Comparison of ENCODE assay signal across 7 cellular contexts in genomic region chr14:106592115-106592852, GRCh38.
DNase-seq lines count a peak whose midpoint lies in the region; TF ChIP-seq lines count a peak whose summit lies in the region.
"Not testable (repeated sequence)": the region's sequence is repeated elsewhere in the genome, so short reads cannot be mapped to it uniquely, and the experiment has no call there.

No MANE protein-coding gene starts in this region.

- DNase-seq in LNCaP clone FGC (ENCODE audit: low read depth) = not testable (repeated sequence)
- peak; percentile 57 for DNase-seq in T-helper 2 cell treated with Interferon-gamma antibody and Interleukin-4, amounts not matched to agents 5 μg/mL and 100 μg/mL, for 36 hours (ENCODE audit: low spot score)
- peak; percentile 12 to 32 for DNase-seq in activated CD8-positive, alpha-beta memory T cell treated with anti-CD3 and anti-CD28 coated beads for 4 hours (ENCODE audit: low read depth in 2 of 2)
- DNase-seq in activated gamma-delta T cell treated with Interleukin-2 at 50 U/mL for 16 hours = peak; percentile 62
- peak; percentile 82 for DNase-seq in spleen
- DNase-seq in stimulated activated CD8-positive, alpha-beta memory T cell treated with anti-CD3 and anti-CD28 coated beads, Interleukin-12 subunit alpha, Interleukin-12 subunit beta, amount 100 ng/mL, for 24 hours (ENCODE audit: extremely low read depth) = peak; percentile 47

- H3K36me3 Mint-ChIP-seq in T-helper 2 cell treated with Interferon-gamma antibody and Interleukin-4, amounts not matched to agents 5 μg/mL and 100 μg/mL, for 36 hours (ENCODE audit: low read depth) = not testable (repeated sequence)

- not testable (repeated sequence) for H3K4me3 Mint-ChIP-seq in T-helper 2 cell treated with Interferon-gamma antibody and Interleukin-4, amounts not matched to agents 5 μg/mL and 100 μg/mL, for 36 hours

- peak overlapping the region; percentile 95 for H3K27ac ChIP-seq in DOHH2 (ENCODE audit: low read depth, low read length)
- peak overlapping the region in 1 of 8 donors; percentile 11 for H3K27ac ChIP-seq in spleen

- H3K27me3 Mint-ChIP-seq in T-helper 2 cell treated with Interferon-gamma antibody and Interleukin-4, amounts not matched to agents 5 μg/mL and 100 μg/mL, for 36 hours (ENCODE audit: low read depth) = peaks cover 29% of the 10 kb centered on the region

- intact Hi-C loops in spleen (cut with DNase I; ENCODE audit: low total_unique reads) = not testable (repeated sequence)

- H3K4me1 ChIP-seq in DOHH2 (ENCODE audit: control insufficient read depth, low read length) (peaks cover 74% of the 10 kb centered on the region), spleen (peaks cover 0 to 17% (median 1%) of the 10 kb centered on the region in 6 donors)

- not testable (repeated sequence) for H3K9me3 Mint-ChIP-seq in T-helper 2 cell treated with Interferon-gamma antibody and Interleukin-4, amounts not matched to agents 5 μg/mL and 100 μg/mL, for 36 hours

- H3K9me2 ChIP-seq in DOHH2 (replicated peaks; ENCODE audit: control insufficient read depth, low read length) = not testable (repeated sequence)

- peak overlapping the region; percentile 57 for H3K4me3 ChIP-seq in DOHH2 (ENCODE audit: low read length)
- H3K4me3 ChIP-seq in LNCaP clone FGC (ENCODE audit: low read depth, low read length) = not testable (repeated sequence)
- peak overlapping the region in 1 of 8 donors; percentile 30 for H3K4me3 ChIP-seq in spleen

- not testable (repeated sequence) for H3K27me3 ChIP-seq in DOHH2 (ENCODE audit: control insufficient read depth, low read length); spleen (replicated peaks in 1 of 7)

- not testable (repeated sequence) for H3K9me3 ChIP-seq in DOHH2 (ENCODE audit: control insufficient read depth, insufficient read depth, low read length); spleen

- TF ChIP-seq POLR2A in spleen (IDR thresholded peaks at IDR 0.05) = not testable (repeated sequence)

- H3K79me2 ChIP-seq in DOHH2 (ENCODE audit: control insufficient read depth, low read length) = not testable (repeated sequence)

- not testable (repeated sequence) for H3K36me3 ChIP-seq in DOHH2 (ENCODE audit: control insufficient read depth, low read length); spleen

- peak; percentile 59 for TF ChIP-seq CTCF in DOHH2 (IDR thresholded peaks at IDR 0.05; ENCODE audit: low read depth, low read length, poor library complexity, severe bottlenecking)
- 0 out of 2 replicates have a peak, but pooled peaks have one; percentile 18 for TF ChIP-seq CTCF in LNCaP clone FGC (IDR thresholded peaks at IDR 0.05; ENCODE audit: control insufficient read depth, extremely low read depth, insufficient read depth)
- TF ChIP-seq CTCF in spleen (IDR thresholded peaks at IDR 0.05 in 8 of 11, conservative IDR thresholded peaks at IDR 0.05 in 3 of 11) = peak in 5 of 11 experiments; percentile 44 to 58 (median 52)

- not testable (repeated sequence) for H4K20me1 ChIP-seq in DOHH2 (ENCODE audit: control insufficient read depth, insufficient read depth, low read depth, low read length)

- not testable (repeated sequence) for H3K4me1 Mint-ChIP-seq in T-helper 2 cell treated with Interferon-gamma antibody and Interleukin-4, amounts not matched to agents 5 μg/mL and 100 μg/mL, for 36 hours (ENCODE audit: low read depth)

- not testable (repeated sequence) for H3K27ac Mint-ChIP-seq in T-helper 2 cell treated with Interferon-gamma antibody and Interleukin-4, amounts not matched to agents 5 μg/mL and 100 μg/mL, for 36 hours

- 39 to 53% (median 43%) methylated on average over 11 to 24 of the region's 24 CpGs for WGBS in spleen, 5 donors

- peak overlapping the region; percentile 91 for H3K4me2 ChIP-seq in DOHH2 (ENCODE audit: low read length)

- H3F3A ChIP-seq in DOHH2 (ENCODE audit: control insufficient read depth, insufficient read depth) = peaks cover 15% of the 10 kb centered on the region; the same call in 1 of the 2 replicates
